Comparison of ENCODE assay signal across 1 cellular context in the genomic region with DNA sequence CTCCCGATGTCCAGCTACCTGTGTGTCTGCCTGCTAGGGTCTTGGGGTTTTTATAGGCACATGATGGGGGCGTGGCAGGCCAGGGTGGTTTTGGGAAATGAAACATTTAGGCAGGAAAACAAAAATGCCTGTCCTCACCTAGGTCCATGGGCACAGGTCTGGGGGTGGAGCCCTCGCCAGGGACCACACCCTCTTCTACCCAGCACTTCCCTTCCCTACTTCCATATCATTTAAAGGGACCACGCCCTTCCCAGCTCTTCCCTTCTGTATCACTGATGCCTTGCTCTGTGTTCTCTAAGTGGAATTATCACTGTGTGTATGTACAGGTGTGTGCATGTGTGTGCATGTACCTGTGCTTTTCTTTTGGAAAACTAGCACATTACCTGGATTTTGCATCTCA.
TF ChIP-seq lines count a peak whose summit lies in the region.

No MANE protein-coding gene starts in this region.

TF ChIP-seq in HCT116, 20 proteins besides CTCF, POLR2A, EP300 and RAD21:
- TF ChIP-seq, protein P1, sequence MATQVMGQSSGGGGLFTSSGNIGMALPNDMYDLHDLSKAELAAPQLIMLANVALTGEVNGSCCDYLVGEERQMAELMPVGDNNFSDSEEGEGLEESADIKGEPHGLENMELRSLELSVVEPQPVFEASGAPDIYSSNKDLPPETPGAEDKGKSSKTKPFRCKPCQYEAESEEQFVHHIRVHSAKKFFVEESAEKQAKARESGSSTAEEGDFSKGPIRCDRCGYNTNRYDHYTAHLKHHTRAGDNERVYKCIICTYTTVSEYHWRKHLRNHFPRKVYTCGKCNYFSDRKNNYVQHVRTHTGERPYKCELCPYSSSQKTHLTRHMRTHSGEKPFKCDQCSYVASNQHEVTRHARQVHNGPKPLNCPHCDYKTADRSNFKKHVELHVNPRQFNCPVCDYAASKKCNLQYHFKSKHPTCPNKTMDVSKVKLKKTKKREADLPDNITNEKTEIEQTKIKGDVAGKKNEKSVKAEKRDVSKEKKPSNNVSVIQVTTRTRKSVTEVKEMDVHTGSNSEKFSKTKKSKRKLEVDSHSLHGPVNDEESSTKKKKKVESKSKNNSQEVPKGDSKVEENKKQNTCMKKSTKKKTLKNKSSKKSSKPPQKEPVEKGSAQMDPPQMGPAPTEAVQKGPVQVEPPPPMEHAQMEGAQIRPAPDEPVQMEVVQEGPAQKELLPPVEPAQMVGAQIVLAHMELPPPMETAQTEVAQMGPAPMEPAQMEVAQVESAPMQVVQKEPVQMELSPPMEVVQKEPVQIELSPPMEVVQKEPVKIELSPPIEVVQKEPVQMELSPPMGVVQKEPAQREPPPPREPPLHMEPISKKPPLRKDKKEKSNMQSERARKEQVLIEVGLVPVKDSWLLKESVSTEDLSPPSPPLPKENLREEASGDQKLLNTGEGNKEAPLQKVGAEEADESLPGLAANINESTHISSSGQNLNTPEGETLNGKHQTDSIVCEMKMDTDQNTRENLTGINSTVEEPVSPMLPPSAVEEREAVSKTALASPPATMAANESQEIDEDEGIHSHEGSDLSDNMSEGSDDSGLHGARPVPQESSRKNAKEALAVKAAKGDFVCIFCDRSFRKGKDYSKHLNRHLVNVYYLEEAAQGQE (IDR thresholded peaks at IDR 0.05; ENCODE audit: low read depth): no peak
- TF ChIP-seq, protein P2, sequence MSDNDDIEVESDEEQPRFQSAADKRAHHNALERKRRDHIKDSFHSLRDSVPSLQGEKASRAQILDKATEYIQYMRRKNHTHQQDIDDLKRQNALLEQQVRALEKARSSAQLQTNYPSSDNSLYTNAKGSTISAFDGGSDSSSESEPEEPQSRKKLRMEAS (IDR thresholded peaks at IDR 0.05): no peak
- no peak for TF ChIP-seq EZH2phosphoT487 (IDR thresholded peaks at IDR 0.05; ENCODE audit: borderline replicate concordance)
- TF ChIP-seq JUND (IDR thresholded peaks at IDR 0.05): no peak
- no peak for TF ChIP-seq EGR1 (IDR thresholded peaks at IDR 0.05; ENCODE audit: low read depth)
- TF ChIP-seq SIN3A (IDR thresholded peaks at IDR 0.05; ENCODE audit: low read depth): no peak
- no peak for TF ChIP-seq CEBPB (IDR thresholded peaks at IDR 0.05; ENCODE audit: low read depth)
- TF ChIP-seq ZNF274 (IDR thresholded peaks at IDR 0.05; ENCODE audit: low read depth, low read length): no peak
- no peak for TF ChIP-seq YY1 (IDR thresholded peaks at IDR 0.05; ENCODE audit: extremely low read depth, insufficient replicate concordance, low read depth, low read length)
- no peak for TF ChIP-seq TCF7L2 (IDR thresholded peaks at IDR 0.05; ENCODE audit: borderline replicate concordance, extremely low read depth, insufficient read depth, insufficient read length)
- no peak for TF ChIP-seq EZH2 (IDR thresholded peaks at IDR 0.05)
- no peak for TF ChIP-seq ELF1 (IDR thresholded peaks at IDR 0.05; ENCODE audit: borderline replicate concordance, low read depth)
- no peak for TF ChIP-seq SRF (IDR thresholded peaks at IDR 0.05; ENCODE audit: low read depth)
- no peak for TF ChIP-seq FOSL1 (IDR thresholded peaks at IDR 0.05; ENCODE audit: low read depth)
- no peak for TF ChIP-seq ZFX (IDR thresholded peaks at IDR 0.05)
- TF ChIP-seq, protein P3, sequence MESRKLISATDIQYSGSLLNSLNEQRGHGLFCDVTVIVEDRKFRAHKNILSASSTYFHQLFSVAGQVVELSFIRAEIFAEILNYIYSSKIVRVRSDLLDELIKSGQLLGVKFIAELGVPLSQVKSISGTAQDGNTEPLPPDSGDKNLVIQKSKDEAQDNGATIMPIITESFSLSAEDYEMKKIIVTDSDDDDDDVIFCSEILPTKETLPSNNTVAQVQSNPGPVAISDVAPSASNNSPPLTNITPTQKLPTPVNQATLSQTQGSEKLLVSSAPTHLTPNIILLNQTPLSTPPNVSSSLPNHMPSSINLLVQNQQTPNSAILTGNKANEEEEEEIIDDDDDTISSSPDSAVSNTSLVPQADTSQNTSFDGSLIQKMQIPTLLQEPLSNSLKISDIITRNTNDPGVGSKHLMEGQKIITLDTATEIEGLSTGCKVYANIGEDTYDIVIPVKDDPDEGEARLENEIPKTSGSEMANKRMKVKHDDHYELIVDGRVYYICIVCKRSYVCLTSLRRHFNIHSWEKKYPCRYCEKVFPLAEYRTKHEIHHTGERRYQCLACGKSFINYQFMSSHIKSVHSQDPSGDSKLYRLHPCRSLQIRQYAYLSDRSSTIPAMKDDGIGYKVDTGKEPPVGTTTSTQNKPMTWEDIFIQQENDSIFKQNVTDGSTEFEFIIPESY (IDR thresholded peaks at IDR 0.05; ENCODE audit: extremely low read depth, insufficient replicate concordance, low read length): no peak
TF ChIP-seq in HCT116: peak in this region for 0.
